Comparison of ENCODE assay signal across 1 cellular context in genomic region chr4:112201915-112202505, GRCh38.
TF ChIP-seq lines count a peak whose summit lies in the region.

No MANE protein-coding gene starts in this region.

TF ChIP-seq in GM12878, 131 proteins besides CTCF, POLR2A, EP300 and RAD21:
- TF ChIP-seq PAX8 (IDR thresholded peaks at IDR 0.05) (no peak), EED (IDR thresholded peaks at IDR 0.05; ENCODE audit: low read depth) (no peak), TCF12 (IDR thresholded peaks at IDR 0.05; ENCODE audit: low read depth, low read length) (no peak), YY1 (IDR thresholded peaks at IDR 0.05; ENCODE audit: low read depth, low read length) (no peak), FOXM1 (IDR thresholded peaks at IDR 0.05; ENCODE audit: low read depth, low read length) (no peak)
